In the genomic region with DNA sequence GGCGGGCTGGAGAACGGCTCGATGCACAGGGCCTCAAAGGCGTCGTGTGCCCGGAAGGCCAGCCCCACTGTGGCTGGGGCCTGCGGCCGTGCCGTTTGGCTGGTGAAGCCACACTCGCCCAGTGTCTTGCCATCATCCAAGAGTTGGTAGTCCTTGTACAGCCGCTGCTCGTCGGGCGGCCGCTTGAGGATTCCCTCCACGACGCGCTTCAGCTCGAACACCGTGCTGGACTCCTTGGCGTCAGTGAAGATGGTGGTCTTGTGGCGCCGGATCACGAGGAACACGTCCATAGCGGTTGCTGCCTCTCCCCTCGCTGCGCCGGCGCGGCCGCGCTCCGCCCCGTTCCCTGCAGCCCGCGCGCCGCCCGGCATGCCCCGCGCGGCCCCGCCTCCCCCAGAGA, we compare ENCODE assay signal across 25 cellular contexts. TPM values are rescaled to one million over a fixed set of nuclear protein-coding genes. Genes with fewer than 3 reads are reported as not detected.
DNase-seq lines count a peak whose midpoint lies in the region; FAIRE-seq and TF ChIP-seq lines count a peak whose summit lies in the region.
"Had no signal": no experiment of that assay in that cellular context is flagged by ENCODE, and none has a peak within 500 bp of the region (broad histone marks: within the 10 kb centered on the region; RNA-seq: fewer than 3 reads in every experiment).

No MANE protein-coding gene starts in this region.

- intact Hi-C loops in Caco-2 (cut with micrococcal nuclease; ENCODE audit: unreplicated experiment) (no loop called here), testis (cut with DNase I; ENCODE audit: low total_unique reads) (no loop called here)

- H3K9ac ChIP-seq in H1 (replicated peaks in 1 of 4; ENCODE audit: extremely low read depth in 1 of 4, low read depth in 3 of 4, low read length in 3 of 4) (no peak overlapping the region), neuronal stem cell (ENCODE audit: low read depth, low read length, poor library complexity) (no peak overlapping the region)
- H3K9ac ChIP-seq: BLaER1 treated with 17β-estradiol and CSF1 and Interleukin-3, amounts not matched to agents 10 nM and 100 nM had no signal

- H3K79me1 ChIP-seq in H1 (ENCODE audit: low read depth, low read length) (no peaks in the 10 kb centered on the region), neuronal stem cell (ENCODE audit: low read depth, low read length) (no peaks in the 10 kb centered on the region)

- no peak overlapping the region for H3K4me3 Mint-ChIP-seq in Caco-2 (ENCODE audit: unreplicated experiment)
- H3K4me3 Mint-ChIP-seq: B cell; CD4-positive, alpha-beta T cell; CD8-positive, alpha-beta T cell had no signal

- H2BK15ac ChIP-seq in H1 (ENCODE audit: low read length) = no peak overlapping the region; the same call in 1 of the 2 replicates
- no peak overlapping the region for H2BK15ac ChIP-seq in neuronal stem cell (ENCODE audit: low read length)

- 98% methylated on average over 43 of the region's 44 CpGs; no CpG with 5 or more reads in 1 of the 2 experiments for WGBS in H1 (ENCODE audit: extremely low coverage in 1 of 2, insufficient coverage in 1 of 2, insufficient read length in 1 of 2, insufficient replicate concordance in 2 of 2, low coverage in 1 of 2, low lambda C conversion rate in 2 of 2, missing lambda C conversion rate in 1 of 2), 2 experiments
- no CpG with 5 or more reads among the region's 44 CpGs for WGBS in neuronal stem cell (ENCODE audit: extremely low coverage in 2 of 2, insufficient read length in 2 of 2, insufficient replicate concordance in 1 of 2), 2 donors
- WGBS in testis, 2 donors = 75 to 80% methylated on average over 36 to 44 of the region's 44 CpGs

- H3K4me3 ChIP-seq in Caco-2 (ENCODE audit: low read depth, low read length) = no peak overlapping the region
- no peak overlapping the region for H3K4me3 ChIP-seq in H1 (ENCODE audit: extremely low read depth in 1 of 4, insufficient read depth in 2 of 4, low read depth in 3 of 4, low read length in 4 of 4)
- no peak overlapping the region for H3K4me3 ChIP-seq in neuronal stem cell (ENCODE audit: low read length in 2 of 2)
- H3K4me3 ChIP-seq in testis = peak overlapping the region; percentile 34 to 47
- H3K4me3 ChIP-seq: A549; BLaER1 treated with 17β-estradiol and CSF1 and Interleukin-3, amounts not matched to agents 10 nM and 100 nM; GM12878 had no signal

- no peaks in the 10 kb centered on the region for H3K27me3 ChIP-seq in Caco-2 (replicated peaks; ENCODE audit: control insufficient read depth, insufficient read depth, low read length)
- no peaks in the 10 kb centered on the region for H3K27me3 ChIP-seq in H1 (replicated peaks in 1 of 4; ENCODE audit: control insufficient read depth in 3 of 4, extremely low read depth in 1 of 4, insufficient read depth in 3 of 4, low read length in 3 of 4)
- no peaks in the 10 kb centered on the region for H3K27me3 ChIP-seq in neuronal stem cell (ENCODE audit: control insufficient read depth in 3 of 3, insufficient read depth in 3 of 3, low read depth in 1 of 3, low read length in 3 of 3)
- H3K27me3 ChIP-seq in testis = no peaks in the 10 kb centered on the region
- H3K27me3 ChIP-seq: BLaER1 treated with 17β-estradiol and CSF1 and Interleukin-3, amounts not matched to agents 10 nM and 100 nM had no signal

- H3K9me3 ChIP-seq in Caco-2 (no peaks in the 10 kb centered on the region; the same call in 1 of the 2 replicates), H1 (ENCODE audit: insufficient read depth in 2 of 2, low read depth in 1 of 2, low read length in 1 of 2) (no peaks in the 10 kb centered on the region), neuronal stem cell (replicated peaks in 1 of 2; ENCODE audit: control insufficient read depth in 2 of 2, insufficient read depth in 1 of 2, low read depth in 1 of 2, low read length in 2 of 2) (no peaks in the 10 kb centered on the region), testis (no peaks in the 10 kb centered on the region)
- H3K9me3 ChIP-seq: A549 had no signal

- no peaks in the 10 kb centered on the region for H4K20me1 ChIP-seq in H1 (replicated peaks in 1 of 2; ENCODE audit: control insufficient read depth in 1 of 2, insufficient read depth in 2 of 2, low read length in 2 of 2)
- H4K20me1 ChIP-seq: BLaER1 treated with 17β-estradiol and CSF1 and Interleukin-3, amounts not matched to agents 10 nM and 100 nM had no signal

- H3K4me1 ChIP-seq in Caco-2 (peaks cover 64% of the 10 kb centered on the region), H1 (replicated peaks in 1 of 4; ENCODE audit: control insufficient read depth in 3 of 4, insufficient read depth in 4 of 4, low read length in 3 of 4) (peaks cover 0 to 2% (median under 1%) of the 10 kb centered on the region in 4 experiments; a peak in 2 of 7 replicates), neuronal stem cell (ENCODE audit: control insufficient read depth in 2 of 2, insufficient read depth in 1 of 2, low read depth in 1 of 2, low read length in 2 of 2) (peaks cover 3 to 14% of the 10 kb centered on the region in 2 donors), testis (no peaks in the 10 kb centered on the region)

- H2BK12ac ChIP-seq in H1 (ENCODE audit: low read depth, low read length) (0 out of 2 replicates have a peak overlapping the region, but pooled peaks have one; percentile 77), neuronal stem cell (ENCODE audit: low read length) (peak overlapping the region; percentile 22)

- H3K27me3 Mint-ChIP-seq in Caco-2 (ENCODE audit: insufficient read depth, unreplicated experiment) = no peaks in the 10 kb centered on the region

- no peak for TF ChIP-seq RAD21 in H1 (IDR thresholded peaks at IDR 0.05 in 1 of 2, conservative IDR thresholded peaks at IDR 0.05 in 1 of 2; ENCODE audit: low read depth in 2 of 2, low read length in 2 of 2)

- DNase-seq in Caco-2 (no peak), H1 (ENCODE audit: low read depth in 1 of 2, low spot score in 2 of 2) (no peak), neuronal stem cell (ENCODE audit: low spot score) (no peak), testis (peak; percentile 58), HuH-7 (ENCODE audit: low spot score) (no peak), retina (no peak), hypothalamus (lab: John Stamatoyannopoulos, UW) (no peak)
- DNase-seq: AML-193; CD4-positive, alpha-beta T cell; CD8-positive, alpha-beta T cell; DMS 273 treated with DMSO at 0.1 percent for 48 hours; DMS153; DMS53; DMS79; DND-41; EL; GDM1 had no signal

- POLR2A ChIA-PET in Caco-2 (lab: Charles Lee) = no interaction called here
- POLR2A ChIA-PET in H1 (lab: Charles Lee; ENCODE audit: partially characterized antibody) = no interaction called here

- H3K56ac ChIP-seq in H1 (replicated peaks; ENCODE audit: insufficient read length, low read depth, low read length) = no peak overlapping the region

- H3K9me3 Mint-ChIP-seq in Caco-2 (ENCODE audit: unreplicated experiment) = no peaks in the 10 kb centered on the region
- H3K9me3 Mint-ChIP-seq: CD4-positive, alpha-beta T cell; CD8-positive, alpha-beta T cell had no signal

- H3K23me2 ChIP-seq in H1 (ENCODE audit: low read depth, low read length) = no peaks in the 10 kb centered on the region

- H3K18ac ChIP-seq in H1 (ENCODE audit: extremely low read depth, low read length) (no peak overlapping the region), neuronal stem cell (ENCODE audit: low read length) (peak overlapping the region; percentile 78)

- H3K4me1 Mint-ChIP-seq in Caco-2 (ENCODE audit: low read depth, unreplicated experiment) = peaks cover 47% of the 10 kb centered on the region
- H3K4me1 Mint-ChIP-seq: B cell had no signal

- TF ChIP-seq CTCF in Caco-2 (IDR thresholded peaks at IDR 0.05; ENCODE audit: insufficient read depth in 1 of 2, low read depth in 1 of 2, low read length in 1 of 2, severe bottlenecking in 1 of 2, unreplicated experiment in 1 of 2) (no peak), H1 (IDR thresholded peaks at IDR 0.05; ENCODE audit: control extremely low read depth in 1 of 3, insufficient read depth in 1 of 3, low read depth in 1 of 3, low read length in 3 of 3) (no peak), testis (IDR thresholded peaks at IDR 0.05) (no peak)

- H3K14ac ChIP-seq in H1 (ENCODE audit: insufficient read length) (no peak overlapping the region), neuronal stem cell (ENCODE audit: low read length) (peak overlapping the region; percentile 31)

- no peak overlapping the region for H3K4ac ChIP-seq in H1 (replicated peaks; ENCODE audit: insufficient read length, low read depth, low read length)
- peak overlapping the region; percentile 84 for H3K4ac ChIP-seq in neuronal stem cell (ENCODE audit: low read length)

- no TSS peak for BruUV-seq in Caco-2 (replicated peaks; lab: Mats Ljungman, UMichigan)

- H4K91ac ChIP-seq in H1 (replicated peaks; ENCODE audit: insufficient read length, low read length) = no peak overlapping the region
- no peak overlapping the region for H4K91ac ChIP-seq in neuronal stem cell (ENCODE audit: low read depth, low read length, poor library complexity)

- TF ChIP-seq EP300 in H1 (IDR thresholded peaks at IDR 0.05; ENCODE audit: borderline replicate concordance in 1 of 2, low read depth in 2 of 2, low read length in 2 of 2) = no peak

- H3K23ac ChIP-seq in H1 (ENCODE audit: insufficient read length) = no peak overlapping the region
- no peak overlapping the region for H3K23ac ChIP-seq in neuronal stem cell (ENCODE audit: low read depth, low read length, poor library complexity)

- FAIRE-seq in H1 (lab: Jason Lieb, UNC) = no peak
- FAIRE-seq: A549, GM12878, GM12892, GM18507 had no signal

- CTCF ChIA-PET in Caco-2 (lab: Charles Lee) (interaction anchor here (1.3 kb wide), 1 partner anchor 34 kb away, joined by 4 read pairs; no protein-coding TSS in a partner anchor), H1 (lab: Charles Lee; ENCODE audit: partially characterized antibody) (no interaction called here)

- H2BK120ac ChIP-seq in H1 (replicated peaks; ENCODE audit: low read depth, low read length) = no peak overlapping the region
- no peak overlapping the region for H2BK120ac ChIP-seq in neuronal stem cell (ENCODE audit: low read depth, low read length)

- H3K4me2 ChIP-seq in H1 (ENCODE audit: insufficient read depth in 1 of 2, low read depth in 2 of 2, low read length in 2 of 2) = no peak overlapping the region
- no peak overlapping the region for H3K4me2 ChIP-seq in neuronal stem cell (ENCODE audit: insufficient read depth, low read length, poor library complexity, severe bottlenecking)
- H3K4me2 ChIP-seq: A549; BLaER1 treated with 17β-estradiol and CSF1 and Interleukin-3, amounts not matched to agents 10 nM and 100 nM had no signal

- H2BK5ac ChIP-seq in H1 (ENCODE audit: low read depth, low read length) (peak overlapping the region; percentile 39; the same call in 1 of the 2 replicates), neuronal stem cell (ENCODE audit: low read length) (peak overlapping the region; percentile 87)

- H3K27ac Mint-ChIP-seq in Caco-2 (ENCODE audit: unreplicated experiment) = peak overlapping the region; percentile 49
- H3K27ac Mint-ChIP-seq: B cell; CD4-positive, alpha-beta T cell; CD8-positive, alpha-beta T cell had no signal

- H3K79me2 ChIP-seq in H1 (ENCODE audit: control insufficient read depth in 1 of 2, insufficient read depth in 2 of 2, low read length in 2 of 2) = no peaks in the 10 kb centered on the region

- no peak overlapping the region for H4K5ac ChIP-seq in H1 (ENCODE audit: insufficient read length, low read depth, low read length)

- no peak overlapping the region for H2AK5ac ChIP-seq in H1 (ENCODE audit: low read depth, low read length)
- H2AK5ac ChIP-seq in neuronal stem cell (ENCODE audit: low read depth, low read length) = peak overlapping the region; percentile 98

- H3K27ac ChIP-seq in H1 (ENCODE audit: low read depth, low read length) (no peak overlapping the region), neuronal stem cell (replicated peaks; ENCODE audit: low read length) (no peak overlapping the region), testis (no peak overlapping the region)
- H3K27ac ChIP-seq: 22Rv1; A549; BLaER1 treated with 17β-estradiol and CSF1 and Interleukin-3, amounts not matched to agents 10 nM and 100 nM; C4-2B had no signal

- TF ChIP-seq POLR2A in H1 (IDR thresholded peaks at IDR 0.05; ENCODE audit: control extremely low read depth in 1 of 2, low read depth in 2 of 2, low read length in 2 of 2) (no peak), testis (IDR thresholded peaks at IDR 0.05) (no peak)

- H2AFZ ChIP-seq in H1 (ENCODE audit: low read length) = no peak overlapping the region
- H2AFZ ChIP-seq in neuronal stem cell (ENCODE audit: low read length) = no peak overlapping the region

- no peak overlapping the region for H2BK20ac ChIP-seq in H1 (ENCODE audit: low read length)

- no peaks in the 10 kb centered on the region for H3K36me3 Mint-ChIP-seq in Caco-2 (ENCODE audit: insufficient read depth, unreplicated experiment)
- H3K36me3 Mint-ChIP-seq: CD8-positive, alpha-beta T cell had no signal

- H4K8ac ChIP-seq in H1 (ENCODE audit: extremely low read depth, insufficient read depth, low read length) (no peak overlapping the region), neuronal stem cell (ENCODE audit: low read depth, low read length) (peak overlapping the region; percentile 86)

- H3K36me3 ChIP-seq in Caco-2 (ENCODE audit: control insufficient read depth, insufficient read depth, low read length) (no peaks in the 10 kb centered on the region), H1 (ENCODE audit: control insufficient read depth in 2 of 4, insufficient read depth in 4 of 4, low read length in 3 of 4) (no peaks in the 10 kb centered on the region), neuronal stem cell (replicated peaks in 1 of 2; ENCODE audit: control insufficient read depth in 2 of 2, insufficient read depth in 2 of 2, low read length in 2 of 2) (no peaks in the 10 kb centered on the region), testis (ENCODE audit: low read depth, missing control alignments) (no peaks in the 10 kb centered on the region)
- H3K36me3 ChIP-seq: BLaER1 treated with 17β-estradiol and CSF1 and Interleukin-3, amounts not matched to agents 10 nM and 100 nM had no signal

RNA-seq across cellular contexts. Expression of a gene that starts 30.3 kb away (rescaled TPM):
- total RNA-seq in Caco-2 (2022) (11.8 and 12.0 TPM in 2 replicates), testis (10 to 100 TPM in 1 of 2 donors, 1 to 10 TPM in 1; 9.2 to 14.7 TPM)
- total RNA-seq in H1 (2021; fragmentation: NEBNext Ultra II Directional; extraction: Animal tissue kit (Norgen Biotek cat#: 25700)) = 16.0 and 19.2 TPM in 2 replicates
- polyA plus RNA-seq in H1 (2011; rRNA removed) (15.5 and 20.8 TPM in 2 replicates), testis (ENCODE audit: insufficient read depth, low read depth, low replicate concordance) (4.9 TPM)
- polyA plus RNA-seq in H1 (2011; cell fraction: cytosol; rRNA removed) = 9.2 TPM
- 35.9 TPM for polyA plus RNA-seq in H1 (2011; cell fraction: nucleus; rRNA removed)
- 6.6 to 9.0 TPM (median 7.2 TPM) in 4 replicates for polyA plus RNA-seq in H1 (2012, experiment 1 of 2)
- polyA plus RNA-seq in H1 (2012, experiment 2 of 2) = 0.45 TPM
- 6.9 TPM for polyA plus RNA-seq in H1 (2013, experiment 1 of 2)
- 6.1 TPM for polyA plus RNA-seq in H1 (2013, experiment 2 of 2)
- 58.7 and 59.5 TPM in 2 replicates for polyA minus RNA-seq in H1 (2011; rRNA and poly(A)+ RNA removed)
- polyA minus RNA-seq in H1 (2011; cell fraction: cytosol; rRNA and poly(A)+ RNA removed) = 25.2 TPM
- polyA minus RNA-seq in H1 (2011; cell fraction: nucleus; rRNA and poly(A)+ RNA removed) = 20.4 TPM
- polyA plus RNA-seq in neuronal stem cell (2013, experiment 1 of 2) = 4.6 TPM
- 4.9 TPM for polyA plus RNA-seq in neuronal stem cell (2013, experiment 2 of 2)

RNA-seq across cellular contexts. Expression of a gene that starts 36.8 kb away (rescaled TPM):
- total RNA-seq in Caco-2 (2022) (1,761 and 2,076 TPM in 2 replicates), testis (100 to 1,000 TPM; 105 to 130 TPM)
- 311 and 315 TPM in 2 replicates for total RNA-seq in H1 (2021; fragmentation: NEBNext Ultra II Directional; extraction: Animal tissue kit (Norgen Biotek cat#: 25700))
- polyA plus RNA-seq in H1 (2011; rRNA removed) (222 and 254 TPM in 2 replicates), testis (ENCODE audit: insufficient read depth, low read depth, low replicate concordance) (159 TPM)
- 251 TPM for polyA plus RNA-seq in H1 (2011; cell fraction: cytosol; rRNA removed)
- polyA plus RNA-seq in H1 (2011; cell fraction: nucleus; rRNA removed) = 240 TPM
- polyA plus RNA-seq in H1 (2012, experiment 1 of 2) = 297 to 375 TPM (median 345 TPM) in 4 replicates
- 93.4 TPM for polyA plus RNA-seq in H1 (2012, experiment 2 of 2)
- polyA plus RNA-seq in H1 (2013, experiment 1 of 2) = 473 TPM
- 477 TPM for polyA plus RNA-seq in H1 (2013, experiment 2 of 2)
- 206 and 280 TPM in 2 replicates for polyA minus RNA-seq in H1 (2011; rRNA and poly(A)+ RNA removed)
- polyA minus RNA-seq in H1 (2011; cell fraction: cytosol; rRNA and poly(A)+ RNA removed) = 110 TPM
- polyA minus RNA-seq in H1 (2011; cell fraction: nucleus; rRNA and poly(A)+ RNA removed) = 87.7 TPM
- polyA plus RNA-seq in neuronal stem cell (2013, experiment 1 of 2) = 210 TPM
- polyA plus RNA-seq in neuronal stem cell (2013, experiment 2 of 2) = 208 TPM

Comparison
In these comparisons a context has a peak if more than half of its experiments do, and no peak if none do; other contexts are left out.
1. H3K4me3 ChIP-seq: peak in testis (2 of 2); none in Caco-2 (single experiment), H1 (0 of 4) and neuronal stem cell (0 of 2).